ENCODE assay signal across 8 cellular contexts in genomic region chr19:19386373-19386869, GRCh38. TPM values are rescaled to one million over a fixed set of nuclear protein-coding genes. Genes with fewer than 3 reads are reported as not detected.
DNase-seq lines count a peak whose midpoint lies in the region; ATAC-seq and TF ChIP-seq lines count a peak whose summit lies in the region.

No MANE protein-coding gene starts in this region.

- ATAC-seq in GM18909 (IDR thresholded peaks at IDR 0.05; ENCODE audit: poor library complexity, unreplicated experiment) (no peak), HG02885 (IDR thresholded peaks at IDR 0.05; ENCODE audit: poor library complexity, unreplicated experiment) (no peak)

- in situ Hi-C loops in astrocyte of the spinal cord (cut with HindIII; ENCODE audit: low sequenced_read_pairs), result no loop called here

- CTCF ChIA-PET in A673 (lab: Charles Lee), result no interaction called here

- H3K4me1 ChIP-seq in A673 (ENCODE audit: insufficient read depth, low read length, poor library complexity, severe bottlenecking) (peaks cover 21% of the 10 kb centered on the region), mesodermal cell (ENCODE audit: control insufficient read depth, insufficient read depth, low read length, poor library complexity, severe bottlenecking) (peaks cover 33% of the 10 kb centered on the region)

- 21 to 27% methylated on average over 11 of the region's 14 CpGs for WGBS in mesodermal cell (ENCODE audit: insufficient coverage in 2 of 2), 2 experiments

- peak; percentile 40; the same call in 1 of the 2 replicates for TF ChIP-seq CTCF in A673 (conservative IDR thresholded peaks at IDR 0.05; ENCODE audit: low read depth, low read length)
- peak; percentile 33 for TF ChIP-seq CTCF in astrocyte of the spinal cord (IDR thresholded peaks at IDR 0.05; ENCODE audit: low read depth, low read length)

- no peak for TF ChIP-seq RAD21 in Ishikawa (IDR thresholded peaks at IDR 0.05; ENCODE audit: low read depth)

- no peak for TF ChIP-seq EP300 in Ishikawa (IDR thresholded peaks at IDR 0.05; ENCODE audit: borderline replicate concordance)

- H3K4me3 ChIP-seq in A673 (ENCODE audit: low read depth, low read length, poor library complexity, severe bottlenecking), result peak overlapping the region; percentile 92
- H3K4me3 ChIP-seq in astrocyte of the spinal cord (ENCODE audit: low read depth, low read length), result peak overlapping the region; percentile 81
- H3K4me3 ChIP-seq in mesodermal cell (ENCODE audit: extremely low read depth, insufficient read depth, low read length, poor library complexity, severe bottlenecking), result peak overlapping the region; percentile 98

- no peaks in the 10 kb centered on the region for H3K27me3 ChIP-seq in A673 (replicated peaks; ENCODE audit: insufficient read depth, low read depth, low read length, poor library complexity)

- H3K36me3 ChIP-seq in A673 (ENCODE audit: insufficient read depth, low read length, poor library complexity, severe bottlenecking), result no peaks in the 10 kb centered on the region
- H3K36me3 ChIP-seq in mesodermal cell (ENCODE audit: control insufficient read depth, insufficient read depth, low read length), result peaks cover 16% of the 10 kb centered on the region

- POLR2A ChIA-PET in A673 (lab: Charles Lee; ENCODE audit: low non-redundant PET), result no interaction called here

- intact Hi-C loops in A673 (cut with micrococcal nuclease; ENCODE audit: unreplicated experiment), result no loop called here

- H3K27ac ChIP-seq in A673 (ENCODE audit: low read depth, low read length, poor library complexity, severe bottlenecking), result peak overlapping the region; percentile 89
- H3K27ac ChIP-seq in mesodermal cell (ENCODE audit: low read depth, low read length, severe bottlenecking), result peak overlapping the region; percentile 93

- BruUV-seq in A673 (replicated peaks; lab: Mats Ljungman, UMichigan), result no TSS peak

- DNase-seq in A673 (ENCODE audit: low spot score) (no peak), astrocyte of the spinal cord (ENCODE audit: low read depth, low spot score) (no peak), mesenteric fat pad (ENCODE audit: low spot score) (no peak), NCI-H2196 treated with DMSO at 0.1 percent for 48 hours (lab: John Stamatoyannopoulos, UW; ENCODE audit: unreplicated experiment) (no peak)

- H3K9me3 ChIP-seq in A673 (ENCODE audit: low read depth, low read length, poor library complexity, severe bottlenecking) (no peaks in the 10 kb centered on the region), mesodermal cell (ENCODE audit: control insufficient read depth, low read length) (peaks cover 7% of the 10 kb centered on the region)

TF ChIP-seq in Ishikawa, 13 proteins besides CTCF, POLR2A, EP300 and RAD21:
- TF ChIP-seq ZBTB7A (IDR thresholded peaks at IDR 0.05; ENCODE audit: low read depth), result peak; percentile 74
- TF ChIP-seq EGR1 (IDR thresholded peaks at IDR 0.05), result no peak
- no peak for TF ChIP-seq CEBPB (IDR thresholded peaks at IDR 0.05)
- TF ChIP-seq, protein P1, sequence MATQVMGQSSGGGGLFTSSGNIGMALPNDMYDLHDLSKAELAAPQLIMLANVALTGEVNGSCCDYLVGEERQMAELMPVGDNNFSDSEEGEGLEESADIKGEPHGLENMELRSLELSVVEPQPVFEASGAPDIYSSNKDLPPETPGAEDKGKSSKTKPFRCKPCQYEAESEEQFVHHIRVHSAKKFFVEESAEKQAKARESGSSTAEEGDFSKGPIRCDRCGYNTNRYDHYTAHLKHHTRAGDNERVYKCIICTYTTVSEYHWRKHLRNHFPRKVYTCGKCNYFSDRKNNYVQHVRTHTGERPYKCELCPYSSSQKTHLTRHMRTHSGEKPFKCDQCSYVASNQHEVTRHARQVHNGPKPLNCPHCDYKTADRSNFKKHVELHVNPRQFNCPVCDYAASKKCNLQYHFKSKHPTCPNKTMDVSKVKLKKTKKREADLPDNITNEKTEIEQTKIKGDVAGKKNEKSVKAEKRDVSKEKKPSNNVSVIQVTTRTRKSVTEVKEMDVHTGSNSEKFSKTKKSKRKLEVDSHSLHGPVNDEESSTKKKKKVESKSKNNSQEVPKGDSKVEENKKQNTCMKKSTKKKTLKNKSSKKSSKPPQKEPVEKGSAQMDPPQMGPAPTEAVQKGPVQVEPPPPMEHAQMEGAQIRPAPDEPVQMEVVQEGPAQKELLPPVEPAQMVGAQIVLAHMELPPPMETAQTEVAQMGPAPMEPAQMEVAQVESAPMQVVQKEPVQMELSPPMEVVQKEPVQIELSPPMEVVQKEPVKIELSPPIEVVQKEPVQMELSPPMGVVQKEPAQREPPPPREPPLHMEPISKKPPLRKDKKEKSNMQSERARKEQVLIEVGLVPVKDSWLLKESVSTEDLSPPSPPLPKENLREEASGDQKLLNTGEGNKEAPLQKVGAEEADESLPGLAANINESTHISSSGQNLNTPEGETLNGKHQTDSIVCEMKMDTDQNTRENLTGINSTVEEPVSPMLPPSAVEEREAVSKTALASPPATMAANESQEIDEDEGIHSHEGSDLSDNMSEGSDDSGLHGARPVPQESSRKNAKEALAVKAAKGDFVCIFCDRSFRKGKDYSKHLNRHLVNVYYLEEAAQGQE (IDR thresholded peaks at IDR 0.05; ENCODE audit: low read depth), result no peak

RNA-seq across cellular contexts. Expression of gene GATAD2A, which starts 19.1 kb away (rescaled TPM):
- 202 and 218 TPM in 2 replicates for total RNA-seq in A673 (2021)
- 59.4 TPM for polyA plus RNA-seq in mesodermal cell (2013, experiment 1 of 2)
- 55.6 TPM for polyA plus RNA-seq in mesodermal cell (2013, experiment 2 of 2)
- 98.9 TPM for total RNA-seq in mesenteric fat pad
